Comparison of ENCODE assay signal across 19 cellular contexts in the genomic region with DNA sequence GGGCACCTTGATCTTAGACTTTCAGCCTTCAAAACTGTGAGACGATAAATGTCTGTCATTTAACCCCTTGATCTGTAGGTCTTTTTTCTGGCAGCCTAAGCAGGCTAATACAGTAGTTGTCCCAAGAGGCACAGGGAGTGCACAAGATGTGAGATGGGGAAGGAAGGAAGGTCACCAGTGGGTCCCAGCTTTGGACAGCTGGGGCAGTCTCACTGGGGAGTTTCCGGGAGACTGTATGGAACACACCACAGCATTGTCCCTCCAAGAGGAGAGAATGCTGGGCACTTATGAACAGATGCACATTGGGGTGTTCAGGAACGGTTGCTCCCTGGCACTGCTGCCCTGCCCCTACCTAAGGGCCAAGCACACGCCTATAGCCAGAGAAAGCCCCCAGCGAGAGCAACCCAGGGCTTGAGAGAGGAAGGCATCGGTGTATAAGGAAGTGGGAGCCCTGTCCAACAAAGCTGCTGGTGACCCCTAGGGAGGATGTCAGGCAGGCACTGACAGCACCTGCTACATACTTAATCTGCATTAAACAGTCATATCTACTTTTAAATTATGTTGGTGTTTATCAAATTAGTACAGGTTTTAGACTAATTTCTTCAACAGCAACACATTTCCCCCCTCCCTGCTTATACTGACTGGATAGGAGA. TPM values are rescaled to one million over a fixed set of nuclear protein-coding genes. Genes with fewer than 3 reads are reported as not detected.
DNase-seq lines count a peak whose midpoint lies in the region; ATAC-seq, FAIRE-seq and TF ChIP-seq lines count a peak whose summit lies in the region.
"Had no signal": no experiment of that assay in that cellular context is flagged by ENCODE, and none has a peak within 500 bp of the region (broad histone marks: within the 10 kb centered on the region; RNA-seq: fewer than 3 reads in every experiment).

No MANE protein-coding gene starts in this region.

- CTCF ChIA-PET in activated CD8-positive, alpha-beta T cell treated with anti-CD3 and anti-CD28 coated beads, Interleukin-2, amount 10 ng/mL, durations not matched to agents 7 days and 5 days (lab: Charles Lee): no interaction called here

- no peak overlapping the region for H3K27ac Mint-ChIP-seq in activated CD8-positive, alpha-beta T cell treated with anti-CD3 and anti-CD28 coated beads, Interleukin-2, amount 10 ng/mL, durations not matched to agents 7 days and 5 days
- H3K27ac Mint-ChIP-seq in stimulated activated effector memory CD8-positive, alpha-beta T cell treated with anti-CD3 and anti-CD28 coated beads, Interleukin-12 subunit alpha, Interleukin-12 subunit beta, amount 100 ng/mL, for 72 hours: no peak overlapping the region
- H3K27ac Mint-ChIP-seq: activated CD4-positive, alpha-beta T cell treated with anti-CD3 and anti-CD28 coated beads for 36 hours; nephron progenitor cell had no signal

- H3K9me3 Mint-ChIP-seq in activated CD8-positive, alpha-beta T cell treated with anti-CD3 and anti-CD28 coated beads, Interleukin-2, amount 10 ng/mL, durations not matched to agents 7 days and 5 days (ENCODE audit: insufficient read depth): peaks cover 5% of the 10 kb centered on the region
- no peaks in the 10 kb centered on the region for H3K9me3 Mint-ChIP-seq in stimulated activated effector memory CD8-positive, alpha-beta T cell treated with anti-CD3 and anti-CD28 coated beads, Interleukin-12 subunit alpha, Interleukin-12 subunit beta, amount 100 ng/mL, for 72 hours

- H3K4me1 Mint-ChIP-seq in activated CD8-positive, alpha-beta T cell treated with anti-CD3 and anti-CD28 coated beads, Interleukin-2, amount 10 ng/mL, durations not matched to agents 7 days and 5 days (ENCODE audit: low read depth): peaks cover 43% of the 10 kb centered on the region
- peaks cover 34% of the 10 kb centered on the region for H3K4me1 Mint-ChIP-seq in stimulated activated effector memory CD8-positive, alpha-beta T cell treated with anti-CD3 and anti-CD28 coated beads, Interleukin-12 subunit alpha, Interleukin-12 subunit beta, amount 100 ng/mL, for 72 hours
- H3K4me1 Mint-ChIP-seq: nephron progenitor cell had no signal

- peak; percentile 43 for ATAC-seq in HG03354 (IDR thresholded peaks at IDR 0.05; ENCODE audit: poor library complexity, severe bottlenecking, unreplicated experiment)
- ATAC-seq in activated CD8-positive, alpha-beta T cell treated with anti-CD3 and anti-CD28 coated beads, Interleukin-2, amount 10 ng/mL, durations not matched to agents 7 days and 5 days: peak; percentile 31
- ATAC-seq in stimulated activated effector memory CD8-positive, alpha-beta T cell treated with anti-CD3 and anti-CD28 coated beads, Interleukin-12 subunit alpha, Interleukin-12 subunit beta, amount 100 ng/mL, for 72 hours: peak; percentile 19
- ATAC-seq: activated CD4-positive, alpha-beta T cell treated with anti-CD3 and anti-CD28 coated beads for 36 hours had no signal

- peaks cover 4% of the 10 kb centered on the region for H3K36me3 Mint-ChIP-seq in activated CD8-positive, alpha-beta T cell treated with anti-CD3 and anti-CD28 coated beads, Interleukin-2, amount 10 ng/mL, durations not matched to agents 7 days and 5 days (ENCODE audit: low read depth)
- H3K36me3 Mint-ChIP-seq in stimulated activated effector memory CD8-positive, alpha-beta T cell treated with anti-CD3 and anti-CD28 coated beads, Interleukin-12 subunit alpha, Interleukin-12 subunit beta, amount 100 ng/mL, for 72 hours: no peaks in the 10 kb centered on the region

- DNase-seq in SIG-M5 treated with dmso at 0.1 percent for 504 hours (lab: John Stamatoyannopoulos, UW; ENCODE audit: unreplicated experiment) (peak; percentile 15), SIG-M5 (lab: John Stamatoyannopoulos, UW) (no peak), NCI-H2227 (lab: John Stamatoyannopoulos, UW; ENCODE audit: unreplicated experiment) (no peak), D721Med (ENCODE audit: insufficient read length, low spot score) (no peak), GM19239 (ENCODE audit: insufficient read length, low spot score) (no peak)
- no peak for DNase-seq in activated CD8-positive, alpha-beta T cell treated with anti-CD3 and anti-CD28 coated beads, Interleukin-2, amount 10 ng/mL, durations not matched to agents 7 days and 5 days
- no peak for DNase-seq in stimulated activated effector memory CD8-positive, alpha-beta T cell treated with anti-CD3 and anti-CD28 coated beads, Interleukin-12 subunit alpha, Interleukin-12 subunit beta, amount 100 ng/mL, for 72 hours (ENCODE audit: low spot score in 2 of 2)
- DNase-seq: activated CD4-positive, alpha-beta T cell treated with anti-CD3 and anti-CD28 coated beads for 36 hours; activated gamma-delta T cell treated with Interleukin-2 at 50 U/mL for 16 hours; aorta; effector memory CD4-positive, alpha-beta T cell; GOT3; NCI-H1048; NCI-H69; nephron progenitor cell; stimulated activated CD4-positive, alpha-beta T cell treated with anti-CD3 and anti-CD28 coated beads, Interleukin-4, amount 100 ng/mL, for 4 hours had no signal

- FAIRE-seq in D721Med (lab: Jason Lieb, UNC) (no peak), GM19239 (lab: Jason Lieb, UNC) (no peak)
- FAIRE-seq: G401.6, islet of Langerhans had no signal

- no peak for TF ChIP-seq CTCF in D721Med (IDR thresholded peaks at IDR 0.05; ENCODE audit: insufficient read depth, missing control alignments)

- POLR2A ChIA-PET in activated CD8-positive, alpha-beta T cell treated with anti-CD3 and anti-CD28 coated beads, Interleukin-2, amount 10 ng/mL, durations not matched to agents 7 days and 5 days (lab: Charles Lee): no interaction called here

- peaks cover 3% of the 10 kb centered on the region for H3K27me3 Mint-ChIP-seq in activated CD8-positive, alpha-beta T cell treated with anti-CD3 and anti-CD28 coated beads, Interleukin-2, amount 10 ng/mL, durations not matched to agents 7 days and 5 days (ENCODE audit: low read depth)
- H3K27me3 Mint-ChIP-seq: activated CD4-positive, alpha-beta T cell treated with anti-CD3 and anti-CD28 coated beads for 36 hours had no signal

- H3K4me3 Mint-ChIP-seq in activated CD8-positive, alpha-beta T cell treated with anti-CD3 and anti-CD28 coated beads, Interleukin-2, amount 10 ng/mL, durations not matched to agents 7 days and 5 days: no peak overlapping the region
- H3K4me3 Mint-ChIP-seq in stimulated activated effector memory CD8-positive, alpha-beta T cell treated with anti-CD3 and anti-CD28 coated beads, Interleukin-12 subunit alpha, Interleukin-12 subunit beta, amount 100 ng/mL, for 72 hours: no peak overlapping the region
- H3K4me3 Mint-ChIP-seq: activated CD4-positive, alpha-beta T cell treated with anti-CD3 and anti-CD28 coated beads for 36 hours; nephron progenitor cell had no signal

RNA-seq across cellular contexts. Expression of gene NCK2, which starts 11.6 kb away (rescaled TPM):
- 10 to 100 TPM; 60.7 to 61.3 TPM for total RNA-seq in activated CD8-positive, alpha-beta T cell treated with anti-CD3 and anti-CD28 coated beads, Interleukin-2, amount 10 ng/mL, durations not matched to agents 7 days and 5 days
